ENCODE assay signal across 1 cellular context in genomic region chr6:137357263-137357947, GRCh38.
TF ChIP-seq lines count a peak whose summit lies in the region.

No MANE protein-coding gene starts in this region.

TF ChIP-seq in HepG2, 621 proteins besides CTCF, POLR2A, EP300 and RAD21 (continued from another document and continues in another):
- TF ChIP-seq ZNF75D (CRISPR knock-in tag; IDR thresholded peaks at IDR 0.05; ENCODE audit: borderline replicate concordance) (no peak), U2AF1 (optimal IDR thresholded peaks at IDR 0.05; ENCODE audit: low read depth, low read length) (no peak), CSRNP1 (CRISPR knock-in tag; IDR thresholded peaks at IDR 0.05) (peak; percentile 72; the same call in 1 of the 2 replicates), RBM22 (optimal IDR thresholded peaks at IDR 0.05; ENCODE audit: low read length) (no peak), ZNF570 (CRISPR knock-in tag; IDR thresholded peaks at IDR 0.05; ENCODE audit: borderline replicate concordance) (no peak), MTF2 (CRISPR knock-in tag; IDR thresholded peaks at IDR 0.05; ENCODE audit: borderline replicate concordance) (peak; percentile 96), ZNF253 (CRISPR knock-in tag; IDR thresholded peaks at IDR 0.05; ENCODE audit: borderline replicate concordance) (no peak), ZNF484 (CRISPR knock-in tag; IDR thresholded peaks at IDR 0.05; ENCODE audit: borderline replicate concordance, low read depth) (no peak), ZNF431 (CRISPR knock-in tag; IDR thresholded peaks at IDR 0.05; ENCODE audit: borderline replicate concordance, low read depth) (peak; percentile 95; the same call in 1 of the 2 replicates), USF2 (IDR thresholded peaks at IDR 0.05; ENCODE audit: low read depth, low read length) (no peak), USF2 (CRISPR knock-in tag; IDR thresholded peaks at IDR 0.05; ENCODE audit: borderline replicate concordance) (peak; percentile 48; the same call in 1 of the 2 replicates), SMARCC2 (IDR thresholded peaks at IDR 0.05) (no peak), ZSCAN12 (CRISPR knock-in tag; IDR thresholded peaks at IDR 0.05) (no peak), ZNF703 (CRISPR knock-in tag; IDR thresholded peaks at IDR 0.05; ENCODE audit: borderline replicate concordance) (no peak), ZNF589 (CRISPR knock-in tag; conservative IDR thresholded peaks at IDR 0.05) (peak; percentile 77), DBP (CRISPR knock-in tag; IDR thresholded peaks at IDR 0.05; ENCODE audit: not compliant biosample characterization) (no peak), BATF2 (CRISPR knock-in tag; IDR thresholded peaks at IDR 0.05) (no peak), RBAK (CRISPR knock-in tag; IDR thresholded peaks at IDR 0.05) (0 out of 2 replicates have a peak, but pooled peaks have one; percentile 62), TBP (CRISPR knock-in tag; IDR thresholded peaks at IDR 0.05) (no peak), ZNF577 (CRISPR knock-in tag; IDR thresholded peaks at IDR 0.05; ENCODE audit: borderline replicate concordance, low read depth) (no peak), ZNF776 (CRISPR knock-in tag; IDR thresholded peaks at IDR 0.05) (no peak), REST (IDR thresholded peaks at IDR 0.05; ENCODE audit: borderline replicate concordance in 1 of 2, low read depth in 1 of 2, low read length in 2 of 2) (peak in 1 of 2 experiments; percentile 68; a peak in 1 of 4 replicates), TOPORS (CRISPR knock-in tag; IDR thresholded peaks at IDR 0.05) (no peak), ZFP91 (CRISPR knock-in tag; IDR thresholded peaks at IDR 0.05; ENCODE audit: borderline replicate concordance) (peak; percentile 91), ZBTB10 (CRISPR knock-in tag; IDR thresholded peaks at IDR 0.05; ENCODE audit: borderline replicate concordance) (no peak), SP4 (CRISPR knock-in tag; IDR thresholded peaks at IDR 0.05) (peak; percentile 73; the same call in 1 of the 2 replicates), ZNF549 (CRISPR knock-in tag; IDR thresholded peaks at IDR 0.05) (no peak; the same call in 1 of the 2 replicates), ZNF598 (CRISPR knock-in tag; IDR thresholded peaks at IDR 0.05; ENCODE audit: borderline replicate concordance) (no peak; the same call in 1 of the 2 replicates), SMAD1 (CRISPR knock-in tag; IDR thresholded peaks at IDR 0.05; ENCODE audit: borderline replicate concordance, low read depth) (no peak), ATRX (CRISPR knock-in tag; IDR thresholded peaks at IDR 0.05; ENCODE audit: borderline replicate concordance) (no peak), BCL6 (CRISPR knock-in tag; IDR thresholded peaks at IDR 0.05) (peak; percentile 89), ZNF30 (CRISPR knock-in tag; IDR thresholded peaks at IDR 0.05) (0 out of 2 replicates have a peak, but pooled peaks have one; percentile 62), ADNP (CRISPR knock-in tag; IDR thresholded peaks at IDR 0.05) (no peak), JDP2 (CRISPR knock-in tag; IDR thresholded peaks at IDR 0.05; ENCODE audit: borderline replicate concordance) (no peak), SNAPC5 (CRISPR knock-in tag; IDR thresholded peaks at IDR 0.05; ENCODE audit: borderline replicate concordance) (no peak), FOXK1 (CRISPR knock-in tag; IDR thresholded peaks at IDR 0.05; ENCODE audit: borderline replicate concordance, low read depth) (peak; percentile 92; the same call in 1 of the 2 replicates), ETS1 (CRISPR knock-in tag; IDR thresholded peaks at IDR 0.05) (no peak), MLXIP (CRISPR knock-in tag; IDR thresholded peaks at IDR 0.05; ENCODE audit: borderline replicate concordance) (no peak), MNT (IDR thresholded peaks at IDR 0.05) (peak; percentile 43; the same call in 1 of the 2 replicates), ZNF333 (CRISPR knock-in tag; IDR thresholded peaks at IDR 0.05; ENCODE audit: borderline replicate concordance) (no peak)
